2 cellular contexts compared by ENCODE assay signal in genomic region chr12:106986135-106986534, GRCh38.
TF ChIP-seq lines count a peak whose summit lies in the region.

No MANE protein-coding gene starts in this region.

TF ChIP-seq in SK-N-SH, 30 proteins besides CTCF, POLR2A, EP300 and RAD21 (continued from another document):
- TF ChIP-seq, protein P1, sequence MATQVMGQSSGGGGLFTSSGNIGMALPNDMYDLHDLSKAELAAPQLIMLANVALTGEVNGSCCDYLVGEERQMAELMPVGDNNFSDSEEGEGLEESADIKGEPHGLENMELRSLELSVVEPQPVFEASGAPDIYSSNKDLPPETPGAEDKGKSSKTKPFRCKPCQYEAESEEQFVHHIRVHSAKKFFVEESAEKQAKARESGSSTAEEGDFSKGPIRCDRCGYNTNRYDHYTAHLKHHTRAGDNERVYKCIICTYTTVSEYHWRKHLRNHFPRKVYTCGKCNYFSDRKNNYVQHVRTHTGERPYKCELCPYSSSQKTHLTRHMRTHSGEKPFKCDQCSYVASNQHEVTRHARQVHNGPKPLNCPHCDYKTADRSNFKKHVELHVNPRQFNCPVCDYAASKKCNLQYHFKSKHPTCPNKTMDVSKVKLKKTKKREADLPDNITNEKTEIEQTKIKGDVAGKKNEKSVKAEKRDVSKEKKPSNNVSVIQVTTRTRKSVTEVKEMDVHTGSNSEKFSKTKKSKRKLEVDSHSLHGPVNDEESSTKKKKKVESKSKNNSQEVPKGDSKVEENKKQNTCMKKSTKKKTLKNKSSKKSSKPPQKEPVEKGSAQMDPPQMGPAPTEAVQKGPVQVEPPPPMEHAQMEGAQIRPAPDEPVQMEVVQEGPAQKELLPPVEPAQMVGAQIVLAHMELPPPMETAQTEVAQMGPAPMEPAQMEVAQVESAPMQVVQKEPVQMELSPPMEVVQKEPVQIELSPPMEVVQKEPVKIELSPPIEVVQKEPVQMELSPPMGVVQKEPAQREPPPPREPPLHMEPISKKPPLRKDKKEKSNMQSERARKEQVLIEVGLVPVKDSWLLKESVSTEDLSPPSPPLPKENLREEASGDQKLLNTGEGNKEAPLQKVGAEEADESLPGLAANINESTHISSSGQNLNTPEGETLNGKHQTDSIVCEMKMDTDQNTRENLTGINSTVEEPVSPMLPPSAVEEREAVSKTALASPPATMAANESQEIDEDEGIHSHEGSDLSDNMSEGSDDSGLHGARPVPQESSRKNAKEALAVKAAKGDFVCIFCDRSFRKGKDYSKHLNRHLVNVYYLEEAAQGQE (IDR thresholded peaks at IDR 0.05; ENCODE audit: low read depth, low read length), result no peak
- no peak for TF ChIP-seq RCOR1 (IDR thresholded peaks at IDR 0.05; ENCODE audit: low read length)

TF ChIP-seq in SK-N-SH treated with all-trans-retinoic acid at 6 μM for 48 hours, 23 proteins besides CTCF, POLR2A, EP300 and RAD21 (continued from another document):
- no peak for TF ChIP-seq GLIS3 (CRISPR knock-in tag; IDR thresholded peaks at IDR 0.05)
- TF ChIP-seq CSDC2 (CRISPR knock-in tag; IDR thresholded peaks at IDR 0.05), result no peak
- no peak for TF ChIP-seq ESRRG (CRISPR knock-in tag; IDR thresholded peaks at IDR 0.05)
- no peak for TF ChIP-seq OSR1 (CRISPR knock-in tag; IDR thresholded peaks at IDR 0.05)
- no peak for TF ChIP-seq PPARA (CRISPR knock-in tag; IDR thresholded peaks at IDR 0.05; ENCODE audit: borderline replicate concordance)
- TF ChIP-seq RARB (CRISPR knock-in tag; IDR thresholded peaks at IDR 0.05), result no peak
- TF ChIP-seq ZFP30 (CRISPR knock-in tag; IDR thresholded peaks at IDR 0.05), result no peak
TF ChIP-seq in SK-N-SH treated with all-trans-retinoic acid at 6 μM for 48 hours: peak in this region for 0.
